In the genomic region with DNA sequence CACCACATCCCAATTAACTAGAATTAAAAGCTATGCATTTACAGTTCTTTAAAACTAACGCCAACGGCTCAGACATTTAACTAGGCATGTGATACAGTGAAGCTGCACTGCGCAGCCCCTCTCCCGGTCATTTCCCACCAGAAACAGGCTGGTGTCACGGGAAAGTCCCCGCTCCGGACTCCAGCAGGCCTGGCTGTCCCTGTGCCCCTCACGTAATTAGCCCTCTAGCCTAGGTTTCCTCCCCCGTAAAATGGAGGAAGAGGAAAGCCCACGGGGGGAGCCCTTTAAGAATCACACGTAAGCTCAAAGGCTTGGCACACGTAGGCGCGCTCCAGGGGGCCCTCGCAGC, we compare ENCODE assay signal across 8 cellular contexts. TPM values are rescaled to one million over a fixed set of nuclear protein-coding genes. Genes with fewer than 3 reads are reported as not detected.
A peak's percentile ranks its signal among the peaks of the same experiment; 100 is the strongest.
DNase-seq lines count a peak whose midpoint lies in the region; ATAC-seq lines count a peak whose summit lies in the region.

No MANE protein-coding gene starts in this region.

- CTCF ChIA-PET in activated naive CD4-positive, alpha-beta T cell treated with anti-CD3 and anti-CD28 coated beads for 36 hours (lab: Charles Lee), result interaction anchor here (0.9 to 2.4 kb wide), 8 partner anchors 23 to 161 kb away, joined by 3 to 11 read pairs (median 4); a partner anchor contains a TSS

- peak overlapping the region; percentile 31 for H3K27ac ChIP-seq in stomach smooth muscle (ENCODE audit: low read length)

- no peaks in the 10 kb centered on the region for H3K36me3 ChIP-seq in stomach smooth muscle (ENCODE audit: control insufficient read depth in 2 of 2, insufficient read depth in 2 of 2, low read length in 2 of 2)

- H3K9ac ChIP-seq in stomach smooth muscle (ENCODE audit: low read length in 2 of 2), result peak overlapping the region; percentile 58 to 70

- peak overlapping the region; percentile 77 for H3K4me3 Mint-ChIP-seq in T-helper 2 cell treated with Interferon-gamma antibody and Interleukin-4, amounts not matched to agents 5 μg/mL and 100 μg/mL, for 36 hours
- peak overlapping the region; percentile 26 for H3K4me3 Mint-ChIP-seq in activated T-helper 1 cell treated with anti-CD3 and anti-CD28 coated beads, Interleukin-12 subunit alpha, Interleukin-12 subunit beta, Interleukin-2, Interleukin-4 antibody, amounts not matched to agents 30 ng/mL and 10 ng/mL and 1 ng/mL, durations not matched to agents 14 hours and 24 hours and 36 hours
- no peak overlapping the region for H3K4me3 Mint-ChIP-seq in activated naive CD4-positive, alpha-beta T cell treated with anti-CD3 and anti-CD28 coated beads for 36 hours

- no peaks in the 10 kb centered on the region for H3K9me3 Mint-ChIP-seq in T-helper 2 cell treated with Interferon-gamma antibody and Interleukin-4, amounts not matched to agents 5 μg/mL and 100 μg/mL, for 36 hours
- H3K9me3 Mint-ChIP-seq in activated T-helper 1 cell treated with anti-CD3 and anti-CD28 coated beads, Interleukin-12 subunit alpha, Interleukin-12 subunit beta, Interleukin-2, Interleukin-4 antibody, amounts not matched to agents 30 ng/mL and 10 ng/mL and 1 ng/mL, durations not matched to agents 14 hours and 24 hours and 36 hours, result no peaks in the 10 kb centered on the region
- H3K9me3 Mint-ChIP-seq in activated naive CD4-positive, alpha-beta T cell treated with anti-CD3 and anti-CD28 coated beads for 36 hours, result no peaks in the 10 kb centered on the region

- peaks cover 21% of the 10 kb centered on the region for H3K4me1 ChIP-seq in stomach smooth muscle (ENCODE audit: control insufficient read depth, insufficient read depth, low read length)

- H3K27ac Mint-ChIP-seq in T-helper 2 cell treated with Interferon-gamma antibody and Interleukin-4, amounts not matched to agents 5 μg/mL and 100 μg/mL, for 36 hours, result no peak overlapping the region
- no peak overlapping the region for H3K27ac Mint-ChIP-seq in activated T-helper 1 cell treated with anti-CD3 and anti-CD28 coated beads, Interleukin-12 subunit alpha, Interleukin-12 subunit beta, Interleukin-2, Interleukin-4 antibody, amounts not matched to agents 30 ng/mL and 10 ng/mL and 1 ng/mL, durations not matched to agents 14 hours and 24 hours and 36 hours
- no peak overlapping the region for H3K27ac Mint-ChIP-seq in activated naive CD4-positive, alpha-beta T cell treated with anti-CD3 and anti-CD28 coated beads for 36 hours

- intact Hi-C loops in activated T-helper 1 cell treated with anti-CD3 and anti-CD28 coated beads, Interleukin-12 subunit alpha, Interleukin-12 subunit beta, Interleukin-2, Interleukin-4 antibody, amounts not matched to agents 30 ng/mL and 10 ng/mL and 1 ng/mL, durations not matched to agents 14 hours and 24 hours and 36 hours (cut with micrococcal nuclease), result no loop called here
- intact Hi-C loops in activated naive CD4-positive, alpha-beta T cell treated with anti-CD3 and anti-CD28 coated beads for 36 hours (cut with micrococcal nuclease), result loop anchor here (1.0 kb wide), 1 partner anchor 138 kb away; a partner anchor contains a TSS

- ATAC-seq in GM19023 (IDR thresholded peaks at IDR 0.05; ENCODE audit: unreplicated experiment), result no peak

- H3K9me3 ChIP-seq in iPS-18c (ENCODE audit: control insufficient read depth, insufficient read depth, low read length), result no peaks in the 10 kb centered on the region
- no peaks in the 10 kb centered on the region for H3K9me3 ChIP-seq in stomach smooth muscle (ENCODE audit: control insufficient read depth in 2 of 2, low read length in 2 of 2)

- no peaks in the 10 kb centered on the region for H3K36me3 Mint-ChIP-seq in T-helper 2 cell treated with Interferon-gamma antibody and Interleukin-4, amounts not matched to agents 5 μg/mL and 100 μg/mL, for 36 hours (ENCODE audit: low read depth)
- H3K36me3 Mint-ChIP-seq in activated T-helper 1 cell treated with anti-CD3 and anti-CD28 coated beads, Interleukin-12 subunit alpha, Interleukin-12 subunit beta, Interleukin-2, Interleukin-4 antibody, amounts not matched to agents 30 ng/mL and 10 ng/mL and 1 ng/mL, durations not matched to agents 14 hours and 24 hours and 36 hours (ENCODE audit: low read depth), result no peaks in the 10 kb centered on the region
- H3K36me3 Mint-ChIP-seq in activated naive CD4-positive, alpha-beta T cell treated with anti-CD3 and anti-CD28 coated beads for 36 hours (ENCODE audit: low read depth), result no peaks in the 10 kb centered on the region

- H3K4me1 Mint-ChIP-seq in T-helper 2 cell treated with Interferon-gamma antibody and Interleukin-4, amounts not matched to agents 5 μg/mL and 100 μg/mL, for 36 hours (ENCODE audit: low read depth), result no peaks in the 10 kb centered on the region
- H3K4me1 Mint-ChIP-seq in activated T-helper 1 cell treated with anti-CD3 and anti-CD28 coated beads, Interleukin-12 subunit alpha, Interleukin-12 subunit beta, Interleukin-2, Interleukin-4 antibody, amounts not matched to agents 30 ng/mL and 10 ng/mL and 1 ng/mL, durations not matched to agents 14 hours and 24 hours and 36 hours (ENCODE audit: low read depth), result no peaks in the 10 kb centered on the region
- H3K4me1 Mint-ChIP-seq in activated naive CD4-positive, alpha-beta T cell treated with anti-CD3 and anti-CD28 coated beads for 36 hours (ENCODE audit: low read depth), result peaks cover 3% of the 10 kb centered on the region

- H3K4me3 ChIP-seq in iPS-18c (ENCODE audit: insufficient read depth, low read depth, low read length) (peak overlapping the region; percentile 56; the same call in 1 of the 2 replicates), stomach smooth muscle (ENCODE audit: low read length in 2 of 2) (peak overlapping the region; percentile 78 to 81)

- no peak for DNase-seq in T-helper 2 cell treated with Interferon-gamma antibody and Interleukin-4, amounts not matched to agents 5 μg/mL and 100 μg/mL, for 36 hours (ENCODE audit: low spot score)
- DNase-seq in T-helper 2 cell, result no peak
- DNase-seq in activated T-helper 1 cell treated with anti-CD3 and anti-CD28 coated beads, Interleukin-12 subunit alpha, Interleukin-12 subunit beta, Interleukin-2, Interleukin-4 antibody, amounts not matched to agents 30 ng/mL and 10 ng/mL and 1 ng/mL, durations not matched to agents 14 hours and 24 hours and 36 hours (ENCODE audit: low spot score), result no peak
- DNase-seq in NOMO-1 (lab: John Stamatoyannopoulos, UW; ENCODE audit: unreplicated experiment in 2 of 2), result no peak
- no peak for DNase-seq in activated naive CD4-positive, alpha-beta T cell treated with anti-CD3 and anti-CD28 coated beads for 36 hours

- H3K27me3 ChIP-seq in stomach smooth muscle (ENCODE audit: control insufficient read depth in 1 of 2, insufficient read depth in 2 of 2, low read length in 2 of 2), result peaks cover 0 to 4% of the 10 kb centered on the region in 2 donors

- H3K27me3 Mint-ChIP-seq in T-helper 2 cell treated with Interferon-gamma antibody and Interleukin-4, amounts not matched to agents 5 μg/mL and 100 μg/mL, for 36 hours (ENCODE audit: low read depth), result peaks cover 43% of the 10 kb centered on the region
- H3K27me3 Mint-ChIP-seq in activated T-helper 1 cell treated with anti-CD3 and anti-CD28 coated beads, Interleukin-12 subunit alpha, Interleukin-12 subunit beta, Interleukin-2, Interleukin-4 antibody, amounts not matched to agents 30 ng/mL and 10 ng/mL and 1 ng/mL, durations not matched to agents 14 hours and 24 hours and 36 hours (ENCODE audit: insufficient read depth), result peaks cover 25% of the 10 kb centered on the region
- peaks cover 42% of the 10 kb centered on the region for H3K27me3 Mint-ChIP-seq in activated naive CD4-positive, alpha-beta T cell treated with anti-CD3 and anti-CD28 coated beads for 36 hours (ENCODE audit: low read depth)

RNA-seq across cellular contexts. Expression of a gene that starts 47.9 kb away (rescaled TPM):
- total RNA-seq in activated T-helper 1 cell treated with anti-CD3 and anti-CD28 coated beads, Interleukin-12 subunit alpha, Interleukin-12 subunit beta, Interleukin-2, Interleukin-4 antibody, amounts not matched to agents 30 ng/mL and 10 ng/mL and 1 ng/mL, durations not matched to agents 14 hours and 24 hours and 36 hours, result not detected in 2 replicates
- total RNA-seq in activated naive CD4-positive, alpha-beta T cell treated with anti-CD3 and anti-CD28 coated beads for 36 hours, result not detected

RNA-seq across cellular contexts. Expression of a gene that starts 57.5 kb away (rescaled TPM):
- 33.2 and 34.9 TPM in 2 replicates for total RNA-seq in activated T-helper 1 cell treated with anti-CD3 and anti-CD28 coated beads, Interleukin-12 subunit alpha, Interleukin-12 subunit beta, Interleukin-2, Interleukin-4 antibody, amounts not matched to agents 30 ng/mL and 10 ng/mL and 1 ng/mL, durations not matched to agents 14 hours and 24 hours and 36 hours
- 10 to 100 TPM; 49.3 to 50.7 TPM for total RNA-seq in activated naive CD4-positive, alpha-beta T cell treated with anti-CD3 and anti-CD28 coated beads for 36 hours
